ENCODE assay signal across 14 cellular contexts in genomic region chr5:40652441-40653220, GRCh38. TPM values are rescaled to one million over a fixed set of nuclear protein-coding genes. Genes with fewer than 3 reads are reported as not detected.
DNase-seq lines count a peak whose midpoint lies in the region; ATAC-seq, FAIRE-seq and TF ChIP-seq lines count a peak whose summit lies in the region.
"Had no signal": no experiment of that assay in that cellular context is flagged by ENCODE, and none has a peak within 500 bp of the region (broad histone marks: within the 10 kb centered on the region; RNA-seq: fewer than 3 reads in every experiment).

No MANE protein-coding gene starts in this region.

- H3K4me1 Mint-ChIP-seq in activated CD4-positive, alpha-beta T cell treated with anti-CD3 and anti-CD28 coated beads, Interleukin-2, amount 10 ng/mL, durations not matched to agents 7 days and 5 days: peaks cover 82% of the 10 kb centered on the region
- H3K4me1 Mint-ChIP-seq: WTC11 had no signal

- FAIRE-seq in small intestine (lab: Jason Lieb, UNC) (no peak), H54 (lab: Jason Lieb, UNC) (no peak)

- H3K27me3 ChIP-seq in small intestine (ENCODE audit: control insufficient read depth in 2 of 2, insufficient read depth in 2 of 2, low read length in 2 of 2): no peaks in the 10 kb centered on the region

- CTCF ChIA-PET in activated CD4-positive, alpha-beta T cell treated with anti-CD3 and anti-CD28 coated beads, Interleukin-2, amount 10 ng/mL, durations not matched to agents 7 days and 5 days (lab: Charles Lee): interaction anchor here (0.8 to 1.8 kb wide), 5 partner anchors 12 to 250 kb away, joined by 3 to 6 read pairs (median 3); no protein-coding TSS in a partner anchor

- H3K4me1 ChIP-seq in small intestine (ENCODE audit: control insufficient read depth in 2 of 2, insufficient read depth in 1 of 2, low read depth in 1 of 2, low read length in 1 of 2): no peaks in the 10 kb centered on the region
- H3K4me1 ChIP-seq: parathyroid adenoma had no signal

- H3K9me3 ChIP-seq in small intestine (ENCODE audit: control insufficient read depth, low read depth): no peaks in the 10 kb centered on the region

- no peaks in the 10 kb centered on the region for H3K27me3 Mint-ChIP-seq in activated CD4-positive, alpha-beta T cell treated with anti-CD3 and anti-CD28 coated beads, Interleukin-2, amount 10 ng/mL, durations not matched to agents 7 days and 5 days

- H3K27ac Mint-ChIP-seq in activated CD4-positive, alpha-beta T cell treated with anti-CD3 and anti-CD28 coated beads, Interleukin-2, amount 10 ng/mL, durations not matched to agents 7 days and 5 days: peak overlapping the region; percentile 93
- peak overlapping the region; percentile 61 to 77 for H3K27ac Mint-ChIP-seq in activated naive CD4-positive, alpha-beta T cell treated with anti-CD3 and anti-CD28 coated beads, Interleukin-2, amount 50 U/mL, for 72 hours
- H3K27ac Mint-ChIP-seq: WTC11 had no signal

- peak overlapping the region in 1 of 2 donors; percentile 14 for H3K27ac ChIP-seq in small intestine (ENCODE audit: low read depth in 1 of 2, low read length in 1 of 2)
- H3K27ac ChIP-seq: GM23248, parathyroid adenoma had no signal

- TF ChIP-seq POLR2A in H54 (IDR thresholded peaks at IDR 0.05; ENCODE audit: low read depth, low read length): no peak

- H3K4me3 Mint-ChIP-seq in activated CD4-positive, alpha-beta T cell treated with anti-CD3 and anti-CD28 coated beads, Interleukin-2, amount 10 ng/mL, durations not matched to agents 7 days and 5 days: peak overlapping the region; percentile 78
- H3K4me3 Mint-ChIP-seq: WTC11 had no signal

- H3K9me3 Mint-ChIP-seq in activated CD4-positive, alpha-beta T cell treated with anti-CD3 and anti-CD28 coated beads, Interleukin-2, amount 10 ng/mL, durations not matched to agents 7 days and 5 days: peaks cover 15% of the 10 kb centered on the region
- H3K9me3 Mint-ChIP-seq in activated naive CD4-positive, alpha-beta T cell treated with anti-CD3 and anti-CD28 coated beads, Interleukin-2, amount 50 U/mL, for 72 hours: peaks cover 0 to 3% of the 10 kb centered on the region in 2 donors
- H3K9me3 Mint-ChIP-seq: WTC11 had no signal

- peak; percentile 43 to 59 for ATAC-seq in activated naive CD4-positive, alpha-beta T cell treated with anti-CD3 and anti-CD28 coated beads, Interleukin-2, amount 50 U/mL, for 72 hours
- ATAC-seq in GM21423 (IDR thresholded peaks at IDR 0.05; ENCODE audit: unreplicated experiment): no peak
- ATAC-seq: WTC11 had no signal

- H3K36me3 ChIP-seq in small intestine (ENCODE audit: control insufficient read depth in 2 of 2, insufficient read depth in 2 of 2, low read length in 2 of 2): no peaks in the 10 kb centered on the region

- H3K4me3 ChIP-seq in small intestine (ENCODE audit: low read depth in 1 of 2, low read length in 2 of 2): no peak overlapping the region
- H3K4me3 ChIP-seq: GM23248, lung had no signal

- POLR2A ChIA-PET in activated CD4-positive, alpha-beta T cell treated with anti-CD3 and anti-CD28 coated beads, Interleukin-2, amount 10 ng/mL, durations not matched to agents 7 days and 5 days (lab: Charles Lee): no interaction called here

- DNase-seq in activated CD4-positive, alpha-beta T cell treated with anti-CD3 and anti-CD28 coated beads, Interleukin-2, amount 10 ng/mL, durations not matched to agents 7 days and 5 days: peak; percentile 31
- no peak for DNase-seq in activated CD4-positive, alpha-beta T cell treated with anti-CD3 and anti-CD28 coated beads for 1 hour
- DNase-seq in MV-4-11 (lab: John Stamatoyannopoulos, UW): peak; percentile 42
- DNase-seq in activated naive CD4-positive, alpha-beta T cell treated with anti-CD3 and anti-CD28 coated beads, Interleukin-2, amount 50 U/mL, for 72 hours (ENCODE audit: low spot score in 2 of 2): no peak
- peak; percentile 66 for DNase-seq in small intestine
- no peak for DNase-seq in H54 (ENCODE audit: insufficient read length, low spot score)
- no peak for DNase-seq in DMS79 (lab: John Stamatoyannopoulos, UW)
- DNase-seq: GM23248, NCI-H774, SHP77 treated with DMSO at 0.1 percent for 48 hours had no signal

- H3K36me3 Mint-ChIP-seq in activated CD4-positive, alpha-beta T cell treated with anti-CD3 and anti-CD28 coated beads, Interleukin-2, amount 10 ng/mL, durations not matched to agents 7 days and 5 days (ENCODE audit: low read depth): peaks cover 30% of the 10 kb centered on the region
- H3K36me3 Mint-ChIP-seq in activated naive CD4-positive, alpha-beta T cell treated with anti-CD3 and anti-CD28 coated beads, Interleukin-2, amount 50 U/mL, for 72 hours: no peaks in the 10 kb centered on the region
- H3K36me3 Mint-ChIP-seq: WTC11 had no signal

- WGBS in small intestine, 3 donors: 43 to 70% (median 53%) methylated on average over 8 of the region's 8 CpGs

RNA-seq across cellular contexts. Expression of gene PTGER4, which starts 27.1 kb away (rescaled TPM):
- 10 to 100 TPM; 45.7 to 46.8 TPM for total RNA-seq in activated CD4-positive, alpha-beta T cell treated with anti-CD3 and anti-CD28 coated beads, Interleukin-2, amount 10 ng/mL, durations not matched to agents 7 days and 5 days
- total RNA-seq in activated naive CD4-positive, alpha-beta T cell treated with anti-CD3 and anti-CD28 coated beads, Interleukin-2, amount 50 U/mL, for 72 hours: 10 to 100 TPM; 56.9 to 61.0 TPM
- polyA plus RNA-seq in small intestine: 10 to 100 TPM; 17.2 to 29.7 (median 21.1) TPM
- total RNA-seq: GM23248 had no signal

Comparison
In these comparisons a context has a peak if more than half of its experiments do, and no peak if none do; other contexts are left out.
1. DNase-seq: peak in activated CD4-positive, alpha-beta T cell treated with anti-CD3 and anti-CD28 coated beads, Interleukin-2, amount 10 ng/mL, durations not matched to agents 7 days and 5 days (single experiment), MV-4-11 (single experiment) and small intestine (single experiment); none in activated CD4-positive, alpha-beta T cell treated with anti-CD3 and anti-CD28 coated beads for 1 hour (single experiment), activated naive CD4-positive, alpha-beta T cell treated with anti-CD3 and anti-CD28 coated beads, Interleukin-2, amount 50 U/mL, for 72 hours (0 of 2), H54 (single experiment) and DMS79 (single experiment).